In the genomic region with DNA sequence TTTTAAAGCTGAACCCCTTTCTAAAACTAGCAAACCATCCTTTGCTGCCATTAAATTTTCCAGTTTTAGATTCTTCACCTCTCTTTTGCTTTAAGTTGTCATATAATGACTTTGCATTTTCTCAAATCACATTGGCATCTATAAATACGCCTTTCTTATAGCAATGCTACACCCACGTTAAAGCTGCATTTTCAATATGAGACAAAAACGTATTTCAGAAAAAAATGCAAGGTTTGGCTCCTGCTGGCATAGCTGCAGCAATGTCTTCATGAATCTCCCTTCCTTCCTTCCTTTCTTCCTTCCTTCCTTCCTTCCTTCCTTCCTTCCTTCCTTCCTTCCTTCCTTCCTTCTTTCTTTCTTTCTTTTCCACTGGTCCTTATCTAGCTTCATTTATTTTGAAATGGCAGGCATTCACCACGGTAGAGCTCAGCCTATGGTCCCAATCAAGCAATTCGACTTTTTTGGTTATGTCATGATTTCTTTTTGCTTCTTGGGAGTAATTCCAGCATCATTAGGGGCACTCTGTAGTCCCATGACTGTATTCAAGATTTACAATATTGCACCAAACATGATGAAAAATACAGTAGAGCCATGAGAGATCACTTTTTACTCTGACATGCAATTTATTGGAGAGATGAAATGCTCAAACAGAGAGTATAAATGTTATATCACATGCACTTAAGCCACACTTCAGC, we compare ENCODE assay signal across 9 cellular contexts. TPM values are rescaled to one million over a fixed set of nuclear protein-coding genes. Genes with fewer than 3 reads are reported as not detected.
"Had no signal": no experiment of that assay in that cellular context is flagged by ENCODE, and none has a peak within 500 bp of the region (broad histone marks: within the 10 kb centered on the region; RNA-seq: fewer than 3 reads in every experiment).

No MANE protein-coding gene starts in this region.

- DNase-seq: GDM1, GF-D8 had no signal

- ATAC-seq: GM12878 had no signal

- H3K4me3 ChIP-seq: GM12878 had no signal

- FAIRE-seq: G401.6, GM12878, GM12891, GM12892, GM18507, GM19239 had no signal

RNA-seq across cellular contexts. Expression of gene UGT1A10, which starts 8.8 kb away (rescaled TPM):
- total RNA-seq: G401, GM12878 had no signal
- polyA plus RNA-seq: GM12878 had no signal

RNA-seq across cellular contexts. Expression of gene UGT1A8, which starts 10.0 kb away (rescaled TPM):
- total RNA-seq: G401, GM12878 had no signal
- polyA plus RNA-seq: GM12878 had no signal

RNA-seq across cellular contexts. Expression of gene UGT1A9, which starts 44.2 kb away (rescaled TPM):
- total RNA-seq: G401, GM12878 had no signal

RNA-seq across cellular contexts. Expression of gene UGT1A7, which starts 54.2 kb away (rescaled TPM):
- total RNA-seq: G401, GM12878 had no signal
- polyA plus RNA-seq: GM12878 had no signal
